In genomic region chr11:45385423-45385822, GRCh38 we compare ENCODE assay signal across 19 cellular contexts.
"Had no signal": no experiment of that assay in that cellular context is flagged by ENCODE, and none has a peak within 500 bp of the region (broad histone marks: within the 10 kb centered on the region; RNA-seq: fewer than 3 reads in every experiment).

No MANE protein-coding gene starts in this region.

- H3K4me3 Mint-ChIP-seq: activated B cell treated with CpG ODN at 0.5 μM for 24 hours; activated CD4-positive, alpha-beta memory T cell treated with anti-CD3 and anti-CD28 coated beads, Interleukin-2, amount 10 ng/mL, durations not matched to agents 7 days and 5 days; activated CD8-positive, alpha-beta memory T cell treated with anti-CD3 and anti-CD28 coated beads, Interleukin-2, amount 10 ng/mL, durations not matched to agents 7 days and 5 days; activated naive CD4-positive, alpha-beta T cell treated with anti-CD3 and anti-CD28 coated beads for 36 hours; immature natural killer cell; memory B cell; naive thymus-derived CD4-positive, alpha-beta T cell; stimulated activated memory B cell treated with anti-CD40 and anti-IgM and Interleukin-4, amounts not matched to agents 10 μg/mL and 1 μg/mL and 100 μg/mL, for 72 hours had no signal

- H3K9me3 Mint-ChIP-seq: activated B cell treated with CpG ODN at 0.5 μM for 24 hours; activated CD4-positive, alpha-beta memory T cell treated with anti-CD3 and anti-CD28 coated beads, Interleukin-2, amount 10 ng/mL, durations not matched to agents 7 days and 5 days; activated naive CD4-positive, alpha-beta T cell treated with anti-CD3 and anti-CD28 coated beads for 36 hours; immature natural killer cell; stimulated activated memory B cell treated with anti-CD40 and anti-IgM and Interleukin-4, amounts not matched to agents 10 μg/mL and 1 μg/mL and 100 μg/mL, for 72 hours had no signal

- H3K4me1 Mint-ChIP-seq: activated B cell treated with CpG ODN at 0.5 μM for 24 hours had no signal

- H3K9me3 ChIP-seq: esophagus squamous epithelium, neutrophil, thoracic aorta had no signal

- ATAC-seq: left ventricle myocardium superior; sciatic nerve; stimulated activated memory B cell treated with anti-CD40 and anti-IgM and Interleukin-4, amounts not matched to agents 10 μg/mL and 1 μg/mL and 100 μg/mL, for 72 hours had no signal

- H3K4me1 ChIP-seq: parathyroid adenoma had no signal

- H3K27ac Mint-ChIP-seq: activated B cell treated with CpG ODN at 0.5 μM for 24 hours; activated CD4-positive, alpha-beta memory T cell treated with anti-CD3 and anti-CD28 coated beads, Interleukin-2, amount 10 ng/mL, durations not matched to agents 7 days and 5 days; activated CD8-positive, alpha-beta memory T cell treated with anti-CD3 and anti-CD28 coated beads, Interleukin-2, amount 10 ng/mL, durations not matched to agents 7 days and 5 days; activated naive CD4-positive, alpha-beta T cell treated with anti-CD3 and anti-CD28 coated beads for 36 hours; immature natural killer cell; memory B cell; naive thymus-derived CD4-positive, alpha-beta T cell; stimulated activated memory B cell treated with anti-CD40 and anti-IgM and Interleukin-4, amounts not matched to agents 10 μg/mL and 1 μg/mL and 100 μg/mL, for 72 hours had no signal

- H3K36me3 ChIP-seq: esophagus squamous epithelium, neutrophil, thoracic aorta had no signal

- H3K9ac ChIP-seq: parathyroid adenoma had no signal

- H3K27ac ChIP-seq: esophagus squamous epithelium, neutrophil, parathyroid adenoma, thoracic aorta had no signal

- H3K4me2 ChIP-seq: smooth muscle cell had no signal

- H3K4me3 ChIP-seq: esophagus squamous epithelium, smooth muscle cell, thoracic aorta had no signal

- H2AFZ ChIP-seq: parathyroid adenoma had no signal

- DNase-seq: activated B cell treated with CpG ODN at 0.5 μM for 24 hours; activated CD4-positive, alpha-beta memory T cell treated with anti-CD3 and anti-CD28 coated beads, Interleukin-2, amount 10 ng/mL, durations not matched to agents 7 days and 5 days; activated CD4-positive, alpha-beta T cell treated with anti-CD3 and anti-CD28 coated beads for 48 hours; activated CD8-positive, alpha-beta memory T cell treated with anti-CD3 and anti-CD28 coated beads, Interleukin-2, amount 10 ng/mL, durations not matched to agents 7 days and 5 days; activated naive CD4-positive, alpha-beta T cell treated with anti-CD3 and anti-CD28 coated beads for 36 hours; effector CD8-positive, alpha-beta T cell; esophagus squamous epithelium; immature natural killer cell; kidney glomerular epithelial cell; left ventricle myocardium superior; naive thymus-derived CD4-positive, alpha-beta T cell; stimulated activated CD4-positive, alpha-beta T cell treated with anti-CD3 and anti-CD28 coated beads, Interleukin-4, amount 100 ng/mL, for 24 hours had no signal

- H3K36me3 Mint-ChIP-seq: activated CD8-positive, alpha-beta memory T cell treated with anti-CD3 and anti-CD28 coated beads, Interleukin-2, amount 10 ng/mL, durations not matched to agents 7 days and 5 days; immature natural killer cell; memory B cell; naive thymus-derived CD4-positive, alpha-beta T cell; stimulated activated memory B cell treated with anti-CD40 and anti-IgM and Interleukin-4, amounts not matched to agents 10 μg/mL and 1 μg/mL and 100 μg/mL, for 72 hours had no signal
